In genomic region chr14:88129306-88130056, GRCh38 we compare ENCODE assay signal across 8 cellular contexts.
A peak's percentile ranks its signal among the peaks of the same experiment; 100 is the strongest.
DNase-seq lines count a peak whose midpoint lies in the region; ATAC-seq, FAIRE-seq and TF ChIP-seq lines count a peak whose summit lies in the region.

No MANE protein-coding gene starts in this region.

- ATAC-seq in GM19043 (IDR thresholded peaks at IDR 0.05; ENCODE audit: low read depth, unreplicated experiment), result peak; percentile 61
- ATAC-seq in HG02588 (IDR thresholded peaks at IDR 0.05; ENCODE audit: unreplicated experiment), result no peak

- H3K4me3 ChIP-seq in prostate gland, result no peak overlapping the region

- H3K36me3 ChIP-seq in prostate gland, result no peaks in the 10 kb centered on the region

- peak; percentile 50 for DNase-seq in AG08395 (ENCODE audit: low spot score)
- peak; percentile 65 to 85 for DNase-seq in NOMO-1 (lab: John Stamatoyannopoulos, UW; ENCODE audit: unreplicated experiment in 2 of 2)
- DNase-seq in non-pigmented ciliary epithelial cell (ENCODE audit: low read depth), result peak; percentile 15
- DNase-seq in H4 (ENCODE audit: low spot score), result no peak
- no peak for DNase-seq in prostate gland (ENCODE audit: low spot score)

- 38% methylated on average over 2 of the region's 2 CpGs for WGBS in prostate gland

- TF ChIP-seq POLR2A in prostate gland (IDR thresholded peaks at IDR 0.05), result no peak

- H3K4me1 ChIP-seq in prostate gland (replicated peaks), result no peaks in the 10 kb centered on the region

- TF ChIP-seq CTCF in prostate gland (IDR thresholded peaks at IDR 0.05), result no peak

- no peaks in the 10 kb centered on the region for H3K27me3 ChIP-seq in prostate gland (replicated peaks; ENCODE audit: insufficient read depth)

- peak; percentile 72 for FAIRE-seq in endometrium (lab: Jason Lieb, UNC)

- H3K9me3 ChIP-seq in prostate gland, result no peaks in the 10 kb centered on the region

- no peak overlapping the region for H3K27ac ChIP-seq in prostate gland

- intact Hi-C loops in prostate gland (cut with DNase I), result no loop called here

Comparison
In these comparisons a context has a peak if more than half of its experiments do, and no peak if none do; other contexts are left out.
1. DNase-seq: peak in AG08395 (single experiment), NOMO-1 (2 of 2) and non-pigmented ciliary epithelial cell (single experiment); none in H4 (single experiment) and prostate gland (single experiment).